ENCODE assay signal across 1 cellular context in the genomic region with DNA sequence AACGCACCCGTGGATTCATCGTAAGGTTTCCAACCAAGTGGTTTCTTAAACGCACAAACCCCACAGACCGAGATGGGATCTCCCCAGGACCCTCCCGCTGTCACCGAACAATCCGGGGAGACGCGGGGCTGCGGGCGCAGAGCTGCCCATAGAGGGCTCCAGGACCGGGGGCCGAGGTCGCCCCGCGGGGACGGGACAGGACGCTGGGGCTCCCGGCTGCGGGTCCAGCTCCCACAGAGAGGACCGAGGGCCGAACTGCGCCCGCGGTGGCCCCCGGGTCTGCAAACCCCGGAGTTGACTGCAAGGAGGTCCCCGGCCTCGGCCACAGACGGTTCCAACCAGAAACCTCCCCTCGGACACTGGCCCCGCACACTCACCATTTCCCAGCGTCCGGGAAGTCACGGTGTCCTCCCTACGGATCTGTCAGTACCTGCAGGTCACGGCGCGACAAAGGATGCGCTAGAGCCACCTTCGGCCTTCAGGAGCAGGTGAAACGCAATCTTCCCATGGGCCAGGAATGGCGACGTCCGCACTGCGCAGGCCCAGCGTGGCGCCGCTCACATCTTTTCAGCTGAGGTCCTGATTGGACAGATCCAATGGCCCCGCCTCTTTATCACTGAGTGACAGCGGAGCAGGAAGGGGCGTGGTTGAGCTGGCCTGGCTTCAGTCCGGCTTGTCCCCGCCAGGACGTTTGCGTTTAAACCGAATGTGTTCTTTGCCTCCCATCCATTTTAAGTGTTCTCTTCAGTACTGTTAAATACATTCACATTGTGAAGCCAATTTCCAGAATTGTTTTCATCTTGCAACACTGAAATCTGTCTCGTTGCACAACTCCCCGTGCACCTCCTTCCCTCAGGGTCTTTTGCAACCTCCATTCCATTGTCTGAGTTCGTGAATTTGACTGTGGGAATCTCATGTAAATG.
TF ChIP-seq lines count a peak whose summit lies in the region.

A gene (minus strand): TSS at position 534 of the 923 bp plus-strand sequence. CDS start 154 bp downstream, at position 380.

TF ChIP-seq in K562, 482 proteins besides CTCF, POLR2A, EP300 and RAD21 (continued from another document and continues in another):
- TF ChIP-seq, protein P1, sequence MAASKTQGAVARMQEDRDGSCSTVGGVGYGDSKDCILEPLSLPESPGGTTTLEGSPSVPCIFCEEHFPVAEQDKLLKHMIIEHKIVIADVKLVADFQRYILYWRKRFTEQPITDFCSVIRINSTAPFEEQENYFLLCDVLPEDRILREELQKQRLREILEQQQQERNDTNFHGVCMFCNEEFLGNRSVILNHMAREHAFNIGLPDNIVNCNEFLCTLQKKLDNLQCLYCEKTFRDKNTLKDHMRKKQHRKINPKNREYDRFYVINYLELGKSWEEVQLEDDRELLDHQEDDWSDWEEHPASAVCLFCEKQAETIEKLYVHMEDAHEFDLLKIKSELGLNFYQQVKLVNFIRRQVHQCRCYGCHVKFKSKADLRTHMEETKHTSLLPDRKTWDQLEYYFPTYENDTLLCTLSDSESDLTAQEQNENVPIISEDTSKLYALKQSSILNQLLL (CRISPR knock-in tag; IDR thresholded peaks at IDR 0.05; ENCODE audit: borderline replicate concordance): no peak
- TF ChIP-seq, protein P2, sequence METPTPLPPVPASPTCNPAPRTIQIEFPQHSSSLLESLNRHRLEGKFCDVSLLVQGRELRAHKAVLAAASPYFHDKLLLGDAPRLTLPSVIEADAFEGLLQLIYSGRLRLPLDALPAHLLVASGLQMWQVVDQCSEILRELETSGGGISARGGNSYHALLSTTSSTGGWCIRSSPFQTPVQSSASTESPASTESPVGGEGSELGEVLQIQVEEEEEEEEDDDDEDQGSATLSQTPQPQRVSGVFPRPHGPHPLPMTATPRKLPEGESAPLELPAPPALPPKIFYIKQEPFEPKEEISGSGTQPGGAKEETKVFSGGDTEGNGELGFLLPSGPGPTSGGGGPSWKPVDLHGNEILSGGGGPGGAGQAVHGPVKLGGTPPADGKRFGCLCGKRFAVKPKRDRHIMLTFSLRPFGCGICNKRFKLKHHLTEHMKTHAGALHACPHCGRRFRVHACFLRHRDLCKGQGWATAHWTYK (CRISPR knock-in tag; IDR thresholded peaks at IDR 0.05): 0 out of 2 replicates have a peak, but pooled peaks have one; percentile 35
- TF ChIP-seq RCOR1 (IDR thresholded peaks at IDR 0.05; ENCODE audit: borderline replicate concordance in 1 of 2, low read depth in 2 of 2, low read length in 2 of 2) (peak in 1 of 2 experiments; percentile 34; a peak in 2 of 4 replicates), TAF7 (tag; IDR thresholded peaks at IDR 0.05) (peak; percentile 51; the same call in 1 of the 2 replicates), ZBTB7A (IDR thresholded peaks at IDR 0.05; ENCODE audit: borderline replicate concordance, control insufficient read depth, low read depth, low read length) (peak; percentile 83; the same call in 1 of the 2 replicates), EWSR1 (IDR thresholded peaks at IDR 0.05; ENCODE audit: borderline replicate concordance, low read depth, partially characterized antibody) (no peak), KAT8 (IDR thresholded peaks at IDR 0.05; ENCODE audit: low read depth) (no peak), NFIC (IDR thresholded peaks at IDR 0.05) (0 out of 2 replicates have a peak, but pooled peaks have one; percentile 19), POLR2AphosphoS5 (IDR thresholded peaks at IDR 0.05; ENCODE audit: control insufficient read depth, insufficient read depth, low read depth, low read length) (peak; percentile 61; the same call in 1 of the 2 replicates), TCF3 (CRISPR knock-in tag; IDR thresholded peaks at IDR 0.05) (no peak), ETS2 (tag; IDR thresholded peaks at IDR 0.05; ENCODE audit: borderline replicate concordance, poor library complexity, severe bottlenecking) (no peak), RBFOX2 (IDR thresholded peaks at IDR 0.05; ENCODE audit: low read depth, low read length) (peak; percentile 88), PCBP1 (IDR thresholded peaks at IDR 0.05; ENCODE audit: low read depth, low read length, poor library complexity, severe bottlenecking) (no peak), CC2D1A (IDR thresholded peaks at IDR 0.05) (no peak), GATAD2B (IDR thresholded peaks at IDR 0.05; ENCODE audit: borderline replicate concordance) (no peak), ETV1 (tag; conservative IDR thresholded peaks at IDR 0.05; ENCODE audit: low read depth) (0 out of 2 replicates have a peak, but pooled peaks have one; percentile 20), KDM5B (IDR thresholded peaks at IDR 0.05; ENCODE audit: insufficient replicate concordance, low read depth, low read length) (peak; percentile 94), ZNF778 (CRISPR knock-in tag; IDR thresholded peaks at IDR 0.05) (no peak), CBX3 (IDR thresholded peaks at IDR 0.05; ENCODE audit: borderline replicate concordance in 1 of 2, low read length in 2 of 2) (no peak), FOXJ3 (CRISPR knock-in tag; IDR thresholded peaks at IDR 0.05) (no peak), RNF2 (IDR thresholded peaks at IDR 0.05) (no peak), ZNF134 (CRISPR knock-in tag; conservative IDR thresholded peaks at IDR 0.05) (no peak), SMAD3 (CRISPR knock-in tag; conservative IDR thresholded peaks at IDR 0.05) (no peak)
- TF ChIP-seq, protein P3, sequence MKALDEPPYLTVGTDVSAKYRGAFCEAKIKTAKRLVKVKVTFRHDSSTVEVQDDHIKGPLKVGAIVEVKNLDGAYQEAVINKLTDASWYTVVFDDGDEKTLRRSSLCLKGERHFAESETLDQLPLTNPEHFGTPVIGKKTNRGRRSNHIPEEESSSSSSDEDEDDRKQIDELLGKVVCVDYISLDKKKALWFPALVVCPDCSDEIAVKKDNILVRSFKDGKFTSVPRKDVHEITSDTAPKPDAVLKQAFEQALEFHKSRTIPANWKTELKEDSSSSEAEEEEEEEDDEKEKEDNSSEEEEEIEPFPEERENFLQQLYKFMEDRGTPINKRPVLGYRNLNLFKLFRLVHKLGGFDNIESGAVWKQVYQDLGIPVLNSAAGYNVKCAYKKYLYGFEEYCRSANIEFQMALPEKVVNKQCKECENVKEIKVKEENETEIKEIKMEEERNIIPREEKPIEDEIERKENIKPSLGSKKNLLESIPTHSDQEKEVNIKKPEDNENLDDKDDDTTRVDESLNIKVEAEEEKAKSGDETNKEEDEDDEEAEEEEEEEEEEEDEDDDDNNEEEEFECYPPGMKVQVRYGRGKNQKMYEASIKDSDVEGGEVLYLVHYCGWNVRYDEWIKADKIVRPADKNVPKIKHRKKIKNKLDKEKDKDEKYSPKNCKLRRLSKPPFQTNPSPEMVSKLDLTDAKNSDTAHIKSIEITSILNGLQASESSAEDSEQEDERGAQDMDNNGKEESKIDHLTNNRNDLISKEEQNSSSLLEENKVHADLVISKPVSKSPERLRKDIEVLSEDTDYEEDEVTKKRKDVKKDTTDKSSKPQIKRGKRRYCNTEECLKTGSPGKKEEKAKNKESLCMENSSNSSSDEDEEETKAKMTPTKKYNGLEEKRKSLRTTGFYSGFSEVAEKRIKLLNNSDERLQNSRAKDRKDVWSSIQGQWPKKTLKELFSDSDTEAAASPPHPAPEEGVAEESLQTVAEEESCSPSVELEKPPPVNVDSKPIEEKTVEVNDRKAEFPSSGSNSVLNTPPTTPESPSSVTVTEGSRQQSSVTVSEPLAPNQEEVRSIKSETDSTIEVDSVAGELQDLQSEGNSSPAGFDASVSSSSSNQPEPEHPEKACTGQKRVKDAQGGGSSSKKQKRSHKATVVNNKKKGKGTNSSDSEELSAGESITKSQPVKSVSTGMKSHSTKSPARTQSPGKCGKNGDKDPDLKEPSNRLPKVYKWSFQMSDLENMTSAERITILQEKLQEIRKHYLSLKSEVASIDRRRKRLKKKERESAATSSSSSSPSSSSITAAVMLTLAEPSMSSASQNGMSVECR (CRISPR knock-in tag; IDR thresholded peaks at IDR 0.05): peak; percentile 32; the same call in 1 of the 2 replicates
- TF ChIP-seq, protein P4, sequence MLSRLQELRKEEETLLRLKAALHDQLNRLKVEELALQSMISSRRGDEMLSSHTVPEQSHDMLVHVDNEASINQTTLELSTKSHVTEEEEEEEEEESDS (CRISPR knock-in tag; IDR thresholded peaks at IDR 0.05): no peak
- TF ChIP-seq, protein P5, sequence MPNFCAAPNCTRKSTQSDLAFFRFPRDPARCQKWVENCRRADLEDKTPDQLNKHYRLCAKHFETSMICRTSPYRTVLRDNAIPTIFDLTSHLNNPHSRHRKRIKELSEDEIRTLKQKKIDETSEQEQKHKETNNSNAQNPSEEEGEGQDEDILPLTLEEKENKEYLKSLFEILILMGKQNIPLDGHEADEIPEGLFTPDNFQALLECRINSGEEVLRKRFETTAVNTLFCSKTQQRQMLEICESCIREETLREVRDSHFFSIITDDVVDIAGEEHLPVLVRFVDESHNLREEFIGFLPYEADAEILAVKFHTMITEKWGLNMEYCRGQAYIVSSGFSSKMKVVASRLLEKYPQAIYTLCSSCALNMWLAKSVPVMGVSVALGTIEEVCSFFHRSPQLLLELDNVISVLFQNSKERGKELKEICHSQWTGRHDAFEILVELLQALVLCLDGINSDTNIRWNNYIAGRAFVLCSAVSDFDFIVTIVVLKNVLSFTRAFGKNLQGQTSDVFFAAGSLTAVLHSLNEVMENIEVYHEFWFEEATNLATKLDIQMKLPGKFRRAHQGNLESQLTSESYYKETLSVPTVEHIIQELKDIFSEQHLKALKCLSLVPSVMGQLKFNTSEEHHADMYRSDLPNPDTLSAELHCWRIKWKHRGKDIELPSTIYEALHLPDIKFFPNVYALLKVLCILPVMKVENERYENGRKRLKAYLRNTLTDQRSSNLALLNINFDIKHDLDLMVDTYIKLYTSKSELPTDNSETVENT (CRISPR knock-in tag; IDR thresholded peaks at IDR 0.05): peak; percentile 50; the same call in 1 of the 2 replicates
- TF ChIP-seq, protein P6, sequence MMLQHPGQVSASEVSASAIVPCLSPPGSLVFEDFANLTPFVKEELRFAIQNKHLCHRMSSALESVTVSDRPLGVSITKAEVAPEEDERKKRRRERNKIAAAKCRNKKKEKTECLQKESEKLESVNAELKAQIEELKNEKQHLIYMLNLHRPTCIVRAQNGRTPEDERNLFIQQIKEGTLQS (IDR thresholded peaks at IDR 0.05): no peak
- TF ChIP-seq, protein P6 (CRISPR knock-in tag; conservative IDR thresholded peaks at IDR 0.05): no peak; the same call in 1 of the 2 replicates
- TF ChIP-seq, protein P7, sequence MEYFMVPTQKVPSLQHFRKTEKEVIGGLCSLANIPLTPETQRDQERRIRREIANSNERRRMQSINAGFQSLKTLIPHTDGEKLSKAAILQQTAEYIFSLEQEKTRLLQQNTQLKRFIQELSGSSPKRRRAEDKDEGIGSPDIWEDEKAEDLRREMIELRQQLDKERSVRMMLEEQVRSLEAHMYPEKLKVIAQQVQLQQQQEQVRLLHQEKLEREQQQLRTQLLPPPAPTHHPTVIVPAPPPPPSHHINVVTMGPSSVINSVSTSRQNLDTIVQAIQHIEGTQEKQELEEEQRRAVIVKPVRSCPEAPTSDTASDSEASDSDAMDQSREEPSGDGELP (CRISPR knock-in tag; IDR thresholded peaks at IDR 0.05; ENCODE audit: borderline replicate concordance): peak; percentile 48; the same call in 1 of the 2 replicates
- TF ChIP-seq, protein P8, sequence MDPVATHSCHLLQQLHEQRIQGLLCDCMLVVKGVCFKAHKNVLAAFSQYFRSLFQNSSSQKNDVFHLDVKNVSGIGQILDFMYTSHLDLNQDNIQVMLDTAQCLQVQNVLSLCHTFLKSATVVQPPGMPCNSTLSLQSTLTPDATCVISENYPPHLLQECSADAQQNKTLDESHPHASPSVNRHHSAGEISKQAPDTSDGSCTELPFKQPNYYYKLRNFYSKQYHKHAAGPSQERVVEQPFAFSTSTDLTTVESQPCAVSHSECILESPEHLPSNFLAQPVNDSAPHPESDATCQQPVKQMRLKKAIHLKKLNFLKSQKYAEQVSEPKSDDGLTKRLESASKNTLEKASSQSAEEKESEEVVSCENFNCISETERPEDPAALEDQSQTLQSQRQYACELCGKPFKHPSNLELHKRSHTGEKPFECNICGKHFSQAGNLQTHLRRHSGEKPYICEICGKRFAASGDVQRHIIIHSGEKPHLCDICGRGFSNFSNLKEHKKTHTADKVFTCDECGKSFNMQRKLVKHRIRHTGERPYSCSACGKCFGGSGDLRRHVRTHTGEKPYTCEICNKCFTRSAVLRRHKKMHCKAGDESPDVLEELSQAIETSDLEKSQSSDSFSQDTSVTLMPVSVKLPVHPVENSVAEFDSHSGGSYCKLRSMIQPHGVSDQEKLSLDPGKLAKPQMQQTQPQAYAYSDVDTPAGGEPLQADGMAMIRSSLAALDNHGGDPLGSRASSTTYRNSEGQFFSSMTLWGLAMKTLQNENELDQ (CRISPR knock-in tag; IDR thresholded peaks at IDR 0.05; ENCODE audit: borderline replicate concordance): peak; percentile 41; the same call in 1 of the 2 replicates
- TF ChIP-seq, protein P9, sequence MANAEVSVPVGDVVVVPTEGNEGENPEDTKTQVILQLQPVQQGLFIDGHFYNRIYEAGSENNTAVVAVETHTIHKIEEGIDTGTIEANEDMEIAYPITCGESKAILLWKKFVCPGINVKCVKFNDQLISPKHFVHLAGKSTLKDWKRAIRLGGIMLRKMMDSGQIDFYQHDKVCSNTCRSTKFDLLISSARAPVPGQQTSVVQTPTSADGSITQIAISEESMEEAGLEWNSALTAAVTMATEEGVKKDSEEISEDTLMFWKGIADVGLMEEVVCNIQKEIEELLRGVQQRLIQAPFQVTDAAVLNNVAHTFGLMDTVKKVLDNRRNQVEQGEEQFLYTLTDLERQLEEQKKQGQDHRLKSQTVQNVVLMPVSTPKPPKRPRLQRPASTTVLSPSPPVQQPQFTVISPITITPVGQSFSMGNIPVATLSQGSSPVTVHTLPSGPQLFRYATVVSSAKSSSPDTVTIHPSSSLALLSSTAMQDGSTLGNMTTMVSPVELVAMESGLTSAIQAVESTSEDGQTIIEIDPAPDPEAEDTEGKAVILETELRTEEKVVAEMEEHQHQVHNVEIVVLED (CRISPR knock-in tag; IDR thresholded peaks at IDR 0.05): 0 out of 2 replicates have a peak, but pooled peaks have one; percentile 31
- TF ChIP-seq, protein P10, sequence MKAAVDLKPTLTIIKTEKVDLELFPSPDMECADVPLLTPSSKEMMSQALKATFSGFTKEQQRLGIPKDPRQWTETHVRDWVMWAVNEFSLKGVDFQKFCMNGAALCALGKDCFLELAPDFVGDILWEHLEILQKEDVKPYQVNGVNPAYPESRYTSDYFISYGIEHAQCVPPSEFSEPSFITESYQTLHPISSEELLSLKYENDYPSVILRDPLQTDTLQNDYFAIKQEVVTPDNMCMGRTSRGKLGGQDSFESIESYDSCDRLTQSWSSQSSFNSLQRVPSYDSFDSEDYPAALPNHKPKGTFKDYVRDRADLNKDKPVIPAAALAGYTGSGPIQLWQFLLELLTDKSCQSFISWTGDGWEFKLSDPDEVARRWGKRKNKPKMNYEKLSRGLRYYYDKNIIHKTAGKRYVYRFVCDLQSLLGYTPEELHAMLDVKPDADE (conservative IDR thresholded peaks at IDR 0.05; ENCODE audit: control insufficient read depth, low read depth, low read length): 0 out of 2 replicates have a peak, but pooled peaks have one; percentile 19
